In the genomic region with DNA sequence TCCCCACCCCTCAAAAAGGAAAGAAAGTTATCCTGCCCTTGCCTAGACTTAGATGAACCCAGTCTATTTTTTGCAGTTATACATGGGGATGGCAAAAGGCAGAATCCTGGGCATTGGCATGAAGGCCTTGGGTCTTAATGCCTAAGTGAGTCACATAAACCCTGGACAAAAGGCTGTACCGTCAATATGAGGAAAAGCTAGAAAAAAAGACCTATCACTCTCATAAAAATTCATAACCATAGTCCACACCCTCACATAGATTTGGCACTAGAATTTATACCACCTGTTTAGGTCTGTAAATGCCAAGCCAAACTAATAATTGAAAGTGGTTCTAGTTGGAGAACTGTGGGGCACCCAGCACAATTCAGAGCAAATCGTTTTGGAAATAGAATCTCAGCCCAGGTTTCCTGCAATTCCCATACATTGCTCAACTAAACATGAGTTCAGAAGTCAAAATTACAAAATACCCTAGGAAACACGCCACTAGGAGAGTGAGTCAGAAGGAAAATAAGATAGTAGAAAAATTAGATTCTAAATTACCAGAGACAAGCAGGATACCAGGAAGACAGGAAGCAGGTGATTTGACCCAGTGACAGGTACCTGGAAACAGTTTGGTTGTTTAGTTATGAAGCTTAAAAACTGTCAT, we compare ENCODE assay signal across 1 cellular context.
TF ChIP-seq lines count a peak whose summit lies in the region.

No MANE protein-coding gene starts in this region.

TF ChIP-seq in IMR-90, 13 proteins besides CTCF, POLR2A, EP300 and RAD21 (continued from another document):
- no peak for TF ChIP-seq MAFK (IDR thresholded peaks at IDR 0.05; ENCODE audit: low read depth, low read length)
- no peak for TF ChIP-seq RFX5 (IDR thresholded peaks at IDR 0.05; ENCODE audit: low read depth, low read length)
- 0 out of 2 replicates have a peak, but pooled peaks have one; percentile 13 for TF ChIP-seq BHLHE40 (IDR thresholded peaks at IDR 0.05; ENCODE audit: low read depth, low read length)
- no peak for TF ChIP-seq NFE2L2 (IDR thresholded peaks at IDR 0.05; ENCODE audit: low read depth, low read length)
- TF ChIP-seq, protein P1, sequence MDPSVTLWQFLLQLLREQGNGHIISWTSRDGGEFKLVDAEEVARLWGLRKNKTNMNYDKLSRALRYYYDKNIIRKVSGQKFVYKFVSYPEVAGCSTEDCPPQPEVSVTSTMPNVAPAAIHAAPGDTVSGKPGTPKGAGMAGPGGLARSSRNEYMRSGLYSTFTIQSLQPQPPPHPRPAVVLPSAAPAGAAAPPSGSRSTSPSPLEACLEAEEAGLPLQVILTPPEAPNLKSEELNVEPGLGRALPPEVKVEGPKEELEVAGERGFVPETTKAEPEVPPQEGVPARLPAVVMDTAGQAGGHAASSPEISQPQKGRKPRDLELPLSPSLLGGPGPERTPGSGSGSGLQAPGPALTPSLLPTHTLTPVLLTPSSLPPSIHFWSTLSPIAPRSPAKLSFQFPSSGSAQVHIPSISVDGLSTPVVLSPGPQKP (IDR thresholded peaks at IDR 0.05; ENCODE audit: borderline replicate concordance, low read depth, low read length), result no peak
- peak; percentile 28; the same call in 1 of the 2 replicates for TF ChIP-seq FOS (IDR thresholded peaks at IDR 0.05; ENCODE audit: low read depth, low read length)
